ENCODE assay signal across 14 cellular contexts in genomic region chr14:99166506-99166905, GRCh38.
"Had no signal": no experiment of that assay in that cellular context is flagged by ENCODE, and none has a peak within 500 bp of the region (broad histone marks: within the 10 kb centered on the region; RNA-seq: fewer than 3 reads in every experiment).

No MANE protein-coding gene starts in this region.

- DNase-seq: activated CD4-positive, alpha-beta T cell treated with anti-CD3 and anti-CD28 coated beads, Interleukin-2, amount 50 U/mL, for 4 hours; activated effector memory CD4-positive, alpha-beta T cell treated with anti-CD3 and anti-CD28 coated beads, Interleukin-2, amount 50 U/mL, for 16 hours; adrenal gland; effector CD8-positive, alpha-beta T cell; gastrocnemius medialis; mammary epithelial cell; nephron progenitor cell; ovary; stimulated activated CD4-positive, alpha-beta T cell treated with anti-CD3 and anti-CD28 coated beads, Interleukin-12 subunit alpha, Interleukin-12 subunit beta, amount 100 ng/mL, for 4 hours had no signal

- H3K27ac Mint-ChIP-seq: nephron progenitor cell had no signal

- H3K4me1 ChIP-seq: adrenal gland, gastrocnemius medialis, sigmoid colon had no signal

- ATAC-seq: gastrocnemius medialis, left lobe of liver, SK-N-SH treated with all-trans-retinoic acid at 6 μM for 48 hours had no signal

- H3K9me3 ChIP-seq: adrenal gland, gastrocnemius medialis, ovary, sigmoid colon had no signal

- H3K27me3 ChIP-seq: adrenal gland, ovary, sigmoid colon had no signal

- H3K4me3 Mint-ChIP-seq: nephron progenitor cell had no signal

- H3K27ac ChIP-seq: adrenal gland, coronary artery, epithelial cell of prostate, gastrocnemius medialis, ovary, sigmoid colon had no signal

- H3K4me1 Mint-ChIP-seq: nephron progenitor cell had no signal
